14 cellular contexts compared by ENCODE assay signal in the genomic region with DNA sequence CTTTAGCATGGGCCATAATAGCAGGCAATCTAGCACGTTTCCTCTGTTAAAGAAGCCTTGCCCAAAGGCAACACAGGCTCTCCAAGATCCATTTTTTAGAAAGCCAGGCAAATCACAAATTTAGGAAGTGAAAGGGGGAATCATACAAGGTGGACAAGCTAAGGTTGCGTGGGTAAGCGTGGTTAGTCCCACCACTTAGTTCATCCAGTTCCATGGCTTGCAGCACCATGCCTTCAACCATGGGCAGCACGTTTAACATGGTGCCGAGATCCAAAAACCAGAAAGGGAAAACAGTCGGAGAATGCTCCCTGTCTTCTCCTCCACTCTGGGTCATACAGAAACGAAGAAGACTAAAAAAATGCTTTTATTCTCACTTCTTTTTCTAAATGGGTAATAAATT.
DNase-seq lines count a peak whose midpoint lies in the region; ATAC-seq and TF ChIP-seq lines count a peak whose summit lies in the region.
"Had no signal": no experiment of that assay in that cellular context is flagged by ENCODE, and none has a peak within 500 bp of the region (broad histone marks: within the 10 kb centered on the region; RNA-seq: fewer than 3 reads in every experiment).

No MANE protein-coding gene starts in this region.

- DNase-seq in ACHN (peak; percentile 26), Daoy (ENCODE audit: low read depth) (peak; percentile 8), SK-N-DZ (ENCODE audit: low spot score) (peak; percentile 10), fibroblast of pulmonary artery (ENCODE audit: low read depth) (peak; percentile 27), activated gamma-delta T cell treated with Interleukin-2 at 50 U/mL for 16 hours (no peak), C1 segment of cervical spinal cord (lab: John Stamatoyannopoulos, UW) (no peak)
- DNase-seq: aorta; effector CD8-positive, alpha-beta T cell; hypothalamus; NCI-H2029; PC-3; posterior cingulate gyrus had no signal

- TF ChIP-seq CTCF in fibroblast of pulmonary artery (IDR thresholded peaks at IDR 0.05; ENCODE audit: low read length, missing control alignments): no peak

- H3K4me3 ChIP-seq in fibroblast of pulmonary artery (replicated peaks; ENCODE audit: low read depth, low read length): no peak overlapping the region

- in situ Hi-C loops in ACHN (cut with HindIII; ENCODE audit: low pct_ligation_motif_present, low pct_unique_long_range_greater_than_20kb, low sequenced_read_pairs): no loop called here

- no peak for ATAC-seq in GM21526 (IDR thresholded peaks at IDR 0.05; ENCODE audit: low FRiP score, unreplicated experiment)
- ATAC-seq in GM18511 (IDR thresholded peaks at IDR 0.05; ENCODE audit: unreplicated experiment): no peak
- ATAC-seq: PC-3 had no signal

Comparison
In these comparisons a context has a peak if more than half of its experiments do, and no peak if none do; other contexts are left out.
1. DNase-seq: peak in ACHN (single experiment), Daoy (single experiment), SK-N-DZ (single experiment) and fibroblast of pulmonary artery (single experiment); none in activated gamma-delta T cell treated with Interleukin-2 at 50 U/mL for 16 hours (single experiment) and C1 segment of cervical spinal cord (0 of 14).